ENCODE assay signal across 2 cellular contexts in genomic region chr11:95140397-95141030, GRCh38.
TF ChIP-seq lines count a peak whose summit lies in the region.

No MANE protein-coding gene starts in this region.

TF ChIP-seq in HEK293, 187 proteins besides CTCF, POLR2A, EP300 and RAD21 (continues in another document):
- 0 out of 2 replicates have a peak, but pooled peaks have one; percentile 32 for TF ChIP-seq PRDM4 (tag by site-specific recombination; IDR thresholded peaks at IDR 0.05)
- TF ChIP-seq TSHZ1 (tag by site-specific recombination; IDR thresholded peaks at IDR 0.05; ENCODE audit: borderline replicate concordance) = no peak
- TF ChIP-seq ZNF302 (tag by site-specific recombination; IDR thresholded peaks at IDR 0.05; ENCODE audit: low read depth) = no peak
- TF ChIP-seq ZNF792 (tag by site-specific recombination; IDR thresholded peaks at IDR 0.05) = no peak
- TF ChIP-seq ZNF10 (tag by site-specific recombination; IDR thresholded peaks at IDR 0.05) = no peak
- 0 out of 2 replicates have a peak, but pooled peaks have one; percentile 33 for TF ChIP-seq SCRT2 (tag by site-specific recombination; IDR thresholded peaks at IDR 0.05)
- TF ChIP-seq KLF8 (tag by site-specific recombination; IDR thresholded peaks at IDR 0.05) = no peak
- TF ChIP-seq SP7 (tag by site-specific recombination; IDR thresholded peaks at IDR 0.05) = peak; percentile 62; the same call in 1 of the 2 replicates
- TF ChIP-seq, protein P1, sequence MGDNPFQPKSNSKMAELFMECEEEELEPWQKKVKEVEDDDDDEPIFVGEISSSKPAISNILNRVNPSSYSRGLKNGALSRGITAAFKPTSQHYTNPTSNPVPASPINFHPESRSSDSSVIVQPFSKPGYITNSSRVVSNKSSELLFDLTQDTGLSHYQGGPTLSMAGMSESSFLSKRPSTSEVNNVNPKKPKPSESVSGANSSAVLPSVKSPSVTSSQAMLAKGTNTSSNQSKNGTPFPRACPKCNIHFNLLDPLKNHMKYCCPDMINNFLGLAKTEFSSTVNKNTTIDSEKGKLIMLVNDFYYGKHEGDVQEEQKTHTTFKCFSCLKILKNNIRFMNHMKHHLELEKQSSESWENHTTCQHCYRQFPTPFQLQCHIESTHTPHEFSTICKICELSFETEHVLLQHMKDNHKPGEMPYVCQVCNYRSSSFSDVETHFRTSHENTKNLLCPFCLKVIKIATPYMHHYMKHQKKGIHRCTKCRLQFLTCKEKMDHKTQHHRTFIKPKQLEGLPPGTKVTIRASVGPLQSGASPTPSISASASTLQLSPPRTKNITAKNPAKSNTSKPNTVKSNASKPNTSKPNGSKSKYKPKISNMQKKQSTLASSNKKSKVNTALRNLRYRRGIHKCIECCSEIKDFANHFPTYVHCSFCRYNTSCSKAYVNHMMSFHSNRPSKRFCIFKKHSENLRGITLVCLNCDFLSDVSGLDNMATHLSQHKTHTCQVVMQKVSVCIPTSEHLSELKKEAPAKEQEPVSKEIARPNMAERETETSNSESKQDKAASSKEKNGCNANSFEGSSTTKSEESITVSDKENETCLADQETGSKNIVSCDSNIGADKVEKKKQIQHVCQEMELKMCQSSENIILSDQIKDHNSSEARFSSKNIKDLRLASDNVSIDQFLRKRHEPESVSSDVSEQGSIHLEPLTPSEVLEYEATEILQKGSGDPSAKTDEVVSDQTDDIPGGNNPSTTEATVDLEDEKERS (tag by site-specific recombination; IDR thresholded peaks at IDR 0.05) = no peak
- no peak for TF ChIP-seq ZNF426 (tag by site-specific recombination; IDR thresholded peaks at IDR 0.05)
- no peak for TF ChIP-seq ZNF2 (tag by site-specific recombination; IDR thresholded peaks at IDR 0.05)
- TF ChIP-seq KLF9 (tag by site-specific recombination; IDR thresholded peaks at IDR 0.05; ENCODE audit: low read depth) = no peak

TF ChIP-seq in K562, 482 proteins besides CTCF, POLR2A, EP300 and RAD21:
- TF ChIP-seq JUN (IDR thresholded peaks at IDR 0.05; ENCODE audit: borderline replicate concordance, low read depth, low read length) (0 out of 2 replicates have a peak, but pooled peaks have one; percentile 26), JUN (CRISPR knock-in tag; IDR thresholded peaks at IDR 0.05; ENCODE audit: borderline replicate concordance) (no peak), HES1 (IDR thresholded peaks at IDR 0.05; ENCODE audit: low read depth) (no peak), SMARCE1 (IDR thresholded peaks at IDR 0.05) (no peak), ZNF140 (CRISPR knock-in tag; IDR thresholded peaks at IDR 0.05) (no peak), FOSL1 (tag; conservative IDR thresholded peaks at IDR 0.05) (0 out of 2 replicates have a peak, but pooled peaks have one; percentile 18), DPF2 (IDR thresholded peaks at IDR 0.05) (0 out of 2 replicates have a peak, but pooled peaks have one; percentile 27), EGR1 (conservative IDR thresholded peaks at IDR 0.05) (peak; percentile 72), NCOA2 (IDR thresholded peaks at IDR 0.05; ENCODE audit: partially characterized antibody in 2 of 2) (no peak), E2F3 (CRISPR knock-in tag; IDR thresholded peaks at IDR 0.05) (no peak), RFX7 (CRISPR knock-in tag; IDR thresholded peaks at IDR 0.05) (no peak), TGIF2 (CRISPR knock-in tag; IDR thresholded peaks at IDR 0.05) (no peak), CCNT2 (IDR thresholded peaks at IDR 0.05; ENCODE audit: borderline replicate concordance, extremely low read depth, insufficient read length, low read depth, low read length) (no peak), SAP30 (IDR thresholded peaks at IDR 0.05; ENCODE audit: borderline replicate concordance, insufficient read depth, low read depth, low read length, poor library complexity, severe bottlenecking) (no peak), RBFOX2 (IDR thresholded peaks at IDR 0.05; ENCODE audit: low read depth, low read length) (no peak), XRCC3 (IDR thresholded peaks at IDR 0.05) (no peak), CBX8 (IDR thresholded peaks at IDR 0.05; ENCODE audit: borderline replicate concordance, extremely low read depth, low read depth, low read length, poor library complexity, severe bottlenecking) (peak; percentile 75), NCOR1 (IDR thresholded peaks at IDR 0.05) (no peak), ARID3B (CRISPR knock-in tag; IDR thresholded peaks at IDR 0.05; ENCODE audit: borderline replicate concordance) (no peak), MTF1 (CRISPR knock-in tag; IDR thresholded peaks at IDR 0.05; ENCODE audit: borderline replicate concordance) (no peak), RFX1 (IDR thresholded peaks at IDR 0.05) (no peak), NR1H2 (CRISPR knock-in tag; IDR thresholded peaks at IDR 0.05) (no peak), ILF3 (IDR thresholded peaks at IDR 0.05; ENCODE audit: borderline replicate concordance) (no peak), CEBPG (CRISPR knock-in tag; IDR thresholded peaks at IDR 0.05) (no peak), CEBPG (tag; conservative IDR thresholded peaks at IDR 0.05 in 1 of 2, IDR thresholded peaks at IDR 0.05 in 1 of 2) (peak in 1 of 2 experiments; percentile 72; a peak in 2 of 4 replicates), CREM (IDR thresholded peaks at IDR 0.05; ENCODE audit: low read depth) (0 out of 2 replicates have a peak, but pooled peaks have one; percentile 11), JUND (IDR thresholded peaks at IDR 0.05; ENCODE audit: borderline replicate concordance, low read depth, low read length) (peak; percentile 73; the same call in 1 of the 2 replicates), JUND (tag; IDR thresholded peaks at IDR 0.05; ENCODE audit: borderline replicate concordance, low read depth, low read length) (peak; percentile 51; the same call in 1 of the 3 replicates), ZNF778 (CRISPR knock-in tag; IDR thresholded peaks at IDR 0.05) (no peak), MECOM (CRISPR knock-in tag; IDR thresholded peaks at IDR 0.05) (no peak), HMGXB4 (CRISPR knock-in tag; IDR thresholded peaks at IDR 0.05) (no peak), TAF9B (IDR thresholded peaks at IDR 0.05; ENCODE audit: partially characterized antibody) (no peak), E2F6 (IDR thresholded peaks at IDR 0.05; ENCODE audit: borderline replicate concordance in 1 of 2, extremely low read depth in 1 of 2, insufficient read depth in 1 of 2, insufficient read length in 1 of 2, low read depth in 1 of 2, low read length in 1 of 2, poor library complexity in 1 of 2, severe bottlenecking in 1 of 2) (peak in 1 of 2 experiments; percentile 13), MCM2 (IDR thresholded peaks at IDR 0.05; ENCODE audit: low read depth) (no peak), ATF7 (IDR thresholded peaks at IDR 0.05) (peak; percentile 89), ZSCAN29 (IDR thresholded peaks at IDR 0.05) (no peak), HSF4 (CRISPR knock-in tag; IDR thresholded peaks at IDR 0.05; ENCODE audit: borderline replicate concordance) (no peak)
- TF ChIP-seq, protein P2, sequence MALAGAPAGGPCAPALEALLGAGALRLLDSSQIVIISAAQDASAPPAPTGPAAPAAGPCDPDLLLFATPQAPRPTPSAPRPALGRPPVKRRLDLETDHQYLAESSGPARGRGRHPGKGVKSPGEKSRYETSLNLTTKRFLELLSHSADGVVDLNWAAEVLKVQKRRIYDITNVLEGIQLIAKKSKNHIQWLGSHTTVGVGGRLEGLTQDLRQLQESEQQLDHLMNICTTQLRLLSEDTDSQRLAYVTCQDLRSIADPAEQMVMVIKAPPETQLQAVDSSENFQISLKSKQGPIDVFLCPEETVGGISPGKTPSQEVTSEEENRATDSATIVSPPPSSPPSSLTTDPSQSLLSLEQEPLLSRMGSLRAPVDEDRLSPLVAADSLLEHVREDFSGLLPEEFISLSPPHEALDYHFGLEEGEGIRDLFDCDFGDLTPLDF (CRISPR knock-in tag; IDR thresholded peaks at IDR 0.05) = no peak
- TF ChIP-seq, protein P3, sequence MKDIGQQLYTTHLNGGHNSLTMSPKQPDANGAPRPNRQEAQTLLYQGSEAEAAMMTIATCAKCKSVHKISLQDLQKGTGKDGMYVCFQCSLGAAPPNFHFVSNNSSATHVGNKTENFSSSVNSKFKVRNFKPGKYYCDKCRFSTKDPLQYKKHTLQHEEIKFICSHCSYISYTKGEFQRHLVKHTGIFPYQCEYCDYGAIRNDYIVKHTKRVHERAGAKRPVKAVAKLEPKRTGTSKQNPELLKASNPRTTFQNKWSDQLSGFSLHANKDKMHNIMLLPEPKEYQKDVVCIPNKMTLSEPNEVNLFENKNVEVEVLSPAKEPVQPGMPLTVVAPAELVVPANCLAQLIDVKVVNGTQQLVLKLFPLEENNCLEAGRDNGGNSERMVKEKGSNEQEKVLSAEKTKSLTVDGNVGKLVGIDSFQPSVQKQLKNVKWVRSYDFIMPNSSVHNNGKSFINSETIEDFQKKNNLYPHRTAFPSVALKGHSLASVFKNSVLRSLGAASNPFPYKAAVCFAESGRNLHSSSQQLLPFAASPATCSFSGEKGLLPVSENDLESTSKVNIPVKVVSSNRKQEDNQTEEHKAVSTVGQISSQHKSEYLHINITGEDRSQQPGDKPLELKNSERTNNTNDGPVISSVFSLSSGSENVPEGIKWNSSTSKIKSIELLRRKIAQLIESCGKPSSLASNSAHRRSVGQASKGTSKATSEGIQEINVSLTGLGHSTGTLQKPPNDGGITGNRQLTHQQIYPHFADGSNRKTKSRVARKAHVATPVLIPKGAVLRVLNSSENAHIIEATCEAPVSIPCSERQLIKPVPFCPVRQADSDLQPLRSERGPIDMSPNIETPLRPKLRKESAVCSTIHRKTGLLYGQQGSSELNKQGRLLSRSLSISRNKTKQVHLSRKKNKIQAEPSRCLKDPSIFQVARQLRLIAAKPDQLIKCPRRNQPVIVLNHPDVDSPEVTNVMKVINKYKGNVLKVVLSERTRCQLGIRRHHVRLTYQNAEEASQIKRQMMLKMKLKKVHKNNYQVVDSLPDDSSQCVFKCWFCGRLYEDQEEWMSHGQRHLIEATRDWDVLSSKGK (CRISPR knock-in tag; IDR thresholded peaks at IDR 0.05) = no peak
- TF ChIP-seq, protein P4, sequence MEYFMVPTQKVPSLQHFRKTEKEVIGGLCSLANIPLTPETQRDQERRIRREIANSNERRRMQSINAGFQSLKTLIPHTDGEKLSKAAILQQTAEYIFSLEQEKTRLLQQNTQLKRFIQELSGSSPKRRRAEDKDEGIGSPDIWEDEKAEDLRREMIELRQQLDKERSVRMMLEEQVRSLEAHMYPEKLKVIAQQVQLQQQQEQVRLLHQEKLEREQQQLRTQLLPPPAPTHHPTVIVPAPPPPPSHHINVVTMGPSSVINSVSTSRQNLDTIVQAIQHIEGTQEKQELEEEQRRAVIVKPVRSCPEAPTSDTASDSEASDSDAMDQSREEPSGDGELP (CRISPR knock-in tag; IDR thresholded peaks at IDR 0.05; ENCODE audit: borderline replicate concordance) = no peak
- TF ChIP-seq, protein P5, sequence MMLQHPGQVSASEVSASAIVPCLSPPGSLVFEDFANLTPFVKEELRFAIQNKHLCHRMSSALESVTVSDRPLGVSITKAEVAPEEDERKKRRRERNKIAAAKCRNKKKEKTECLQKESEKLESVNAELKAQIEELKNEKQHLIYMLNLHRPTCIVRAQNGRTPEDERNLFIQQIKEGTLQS (IDR thresholded peaks at IDR 0.05) = peak; percentile 88
- TF ChIP-seq, protein P5 (CRISPR knock-in tag; conservative IDR thresholded peaks at IDR 0.05) = no peak
- TF ChIP-seq, protein P6, sequence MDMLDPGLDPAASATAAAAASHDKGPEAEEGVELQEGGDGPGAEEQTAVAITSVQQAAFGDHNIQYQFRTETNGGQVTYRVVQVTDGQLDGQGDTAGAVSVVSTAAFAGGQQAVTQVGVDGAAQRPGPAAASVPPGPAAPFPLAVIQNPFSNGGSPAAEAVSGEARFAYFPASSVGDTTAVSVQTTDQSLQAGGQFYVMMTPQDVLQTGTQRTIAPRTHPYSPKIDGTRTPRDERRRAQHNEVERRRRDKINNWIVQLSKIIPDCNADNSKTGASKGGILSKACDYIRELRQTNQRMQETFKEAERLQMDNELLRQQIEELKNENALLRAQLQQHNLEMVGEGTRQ (CRISPR knock-in tag; IDR thresholded peaks at IDR 0.05) = no peak
